In genomic region chr11:65574147-65574962, GRCh38 we compare ENCODE assay signal across 8 cellular contexts. TPM values are rescaled to one million over a fixed set of nuclear protein-coding genes. Genes with fewer than 3 reads are reported as not detected.
DNase-seq lines count a peak whose midpoint lies in the region; ATAC-seq, FAIRE-seq and TF ChIP-seq lines count a peak whose summit lies in the region.

No MANE protein-coding gene starts in this region.

- no peaks in the 10 kb centered on the region for H3K9me3 ChIP-seq in Loucy (ENCODE audit: insufficient read depth, low read depth, low read length)

- TF ChIP-seq CTCF in Loucy (conservative IDR thresholded peaks at IDR 0.05; ENCODE audit: low read length) = peak; percentile 61

- H3K4me2 ChIP-seq in Loucy (ENCODE audit: low read depth, low read length, poor library complexity, severe bottlenecking) = peak overlapping the region; percentile 90

- H4K20me1 ChIP-seq in Loucy (ENCODE audit: insufficient read depth, low read length, poor library complexity, severe bottlenecking) = peaks cover 28% of the 10 kb centered on the region

- H3K9ac ChIP-seq in Loucy (ENCODE audit: low read depth, low read length, poor library complexity, severe bottlenecking) = peak overlapping the region; percentile 74

- no peaks in the 10 kb centered on the region for H3K36me3 ChIP-seq in Loucy (ENCODE audit: insufficient read depth, low read length)

- H3F3A ChIP-seq in Loucy (ENCODE audit: low read depth) = peaks cover 16% of the 10 kb centered on the region

- peaks cover 58% of the 10 kb centered on the region for H3K4me1 ChIP-seq in Loucy (ENCODE audit: insufficient read depth, low read length, poor library complexity, severe bottlenecking)

- no peaks in the 10 kb centered on the region for H3K9me2 ChIP-seq in Loucy (replicated peaks; ENCODE audit: low read depth, low read length)

- peak; percentile 62 for DNase-seq in DMS79 treated with DMSO at 0.1 percent for 48 hours (lab: John Stamatoyannopoulos, UW)
- DNase-seq in T-helper 1 cell = peak; percentile 74 to 95 (median 88)
- peak; percentile 88 for DNase-seq in amniotic stem cell (lab: John Stamatoyannopoulos, UW)
- DNase-seq in left ventricle myocardium superior = peak; percentile 95
- peak; percentile 84 for DNase-seq in pulmonary artery endothelial cell (ENCODE audit: low read depth, low spot score)
- peak; percentile 96 for DNase-seq in urothelium cell line (ENCODE audit: low spot score)

- FAIRE-seq in urothelium cell line (lab: Jason Lieb, UNC) = peak; percentile 5

- intact Hi-C loops in left ventricle myocardium superior (cut with micrococcal nuclease) = no loop called here

- peak; percentile 29 for ATAC-seq in GM21723 (IDR thresholded peaks at IDR 0.05; ENCODE audit: unreplicated experiment)
- ATAC-seq in left ventricle myocardium superior = peak; percentile 56

- peaks cover 51% of the 10 kb centered on the region for H3K79me2 ChIP-seq in Loucy (ENCODE audit: insufficient read depth, low read length)

- H2AFZ ChIP-seq in Loucy (ENCODE audit: low read length) = peak overlapping the region; percentile 13; the same call in 1 of the 2 replicates

- no peaks in the 10 kb centered on the region for H3K27me3 ChIP-seq in Loucy (ENCODE audit: insufficient read depth, low read length, poor library complexity, severe bottlenecking)

- H3K4me3 ChIP-seq in Loucy (ENCODE audit: low read length, poor library complexity, severe bottlenecking) = peak overlapping the region; percentile 90

RNA-seq across cellular contexts. Expression of gene EHBP1L1, which starts 1.5 kb away (rescaled TPM):
- total RNA-seq in left ventricle myocardium superior (57.3 TPM), pulmonary artery endothelial cell (39.5 and 43.5 TPM in 2 replicates)

RNA-seq across cellular contexts. Expression of gene FAM89B, which starts 2.0 kb away (rescaled TPM):
- total RNA-seq in left ventricle myocardium superior (39.3 TPM), pulmonary artery endothelial cell (23.3 and 24.7 TPM in 2 replicates)

RNA-seq across cellular contexts. Expression of gene ZNRD2, which starts 4.1 kb away (rescaled TPM):
- total RNA-seq in left ventricle myocardium superior (25.0 TPM), pulmonary artery endothelial cell (50.5 and 52.6 TPM in 2 replicates)

RNA-seq across cellular contexts. Expression of gene LTBP3, which starts 16.2 kb away (rescaled TPM):
- total RNA-seq in left ventricle myocardium superior = 77.5 TPM
- total RNA-seq in pulmonary artery endothelial cell = 19.4 and 23.1 TPM in 2 replicates

RNA-seq across cellular contexts. Expression of gene KCNK7, which starts 21.2 kb away (rescaled TPM):
- 0.94 TPM for total RNA-seq in left ventricle myocardium superior
- 0.04 and 0.13 TPM in 2 replicates for total RNA-seq in pulmonary artery endothelial cell

Comparison
In these comparisons a context has a peak if more than half of its experiments do, and no peak if none do; other contexts are left out.
1. Peak in every context shown above with its lines: DNase-seq, ATAC-seq and H3K4me3 ChIP-seq.